In the genomic region with DNA sequence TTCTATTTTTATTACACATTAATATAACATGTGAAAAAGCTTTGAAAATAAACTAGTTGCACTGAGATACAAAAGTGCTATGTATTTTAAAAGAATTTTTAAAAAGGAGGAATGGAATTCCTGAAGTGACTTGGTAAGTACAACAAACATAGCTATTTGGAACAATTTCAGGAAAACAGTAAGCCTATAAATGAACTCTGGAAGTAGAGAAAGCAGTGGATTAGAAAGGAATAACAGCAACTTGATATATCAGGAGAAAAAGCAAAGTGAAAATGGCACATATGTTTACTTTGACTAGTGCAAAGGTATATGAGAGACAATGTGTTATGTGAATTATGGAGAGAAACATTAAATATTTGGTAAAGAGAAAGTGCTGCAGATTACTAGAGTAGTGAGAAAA, we compare ENCODE assay signal across 2 cellular contexts.
TF ChIP-seq lines count a peak whose summit lies in the region.

No MANE protein-coding gene starts in this region.

TF ChIP-seq in SK-N-SH, 30 proteins besides CTCF, POLR2A, EP300 and RAD21:
- TF ChIP-seq, protein P1, sequence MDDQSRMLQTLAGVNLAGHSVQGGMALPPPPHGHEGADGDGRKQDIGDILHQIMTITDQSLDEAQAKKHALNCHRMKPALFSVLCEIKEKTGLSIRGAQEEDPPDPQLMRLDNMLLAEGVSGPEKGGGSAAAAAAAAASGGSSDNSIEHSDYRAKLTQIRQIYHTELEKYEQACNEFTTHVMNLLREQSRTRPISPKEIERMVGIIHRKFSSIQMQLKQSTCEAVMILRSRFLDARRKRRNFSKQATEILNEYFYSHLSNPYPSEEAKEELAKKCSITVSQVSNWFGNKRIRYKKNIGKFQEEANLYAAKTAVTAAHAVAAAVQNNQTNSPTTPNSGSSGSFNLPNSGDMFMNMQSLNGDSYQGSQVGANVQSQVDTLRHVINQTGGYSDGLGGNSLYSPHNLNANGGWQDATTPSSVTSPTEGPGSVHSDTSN (IDR thresholded peaks at IDR 0.05), result no peak
- TF ChIP-seq, protein P2, sequence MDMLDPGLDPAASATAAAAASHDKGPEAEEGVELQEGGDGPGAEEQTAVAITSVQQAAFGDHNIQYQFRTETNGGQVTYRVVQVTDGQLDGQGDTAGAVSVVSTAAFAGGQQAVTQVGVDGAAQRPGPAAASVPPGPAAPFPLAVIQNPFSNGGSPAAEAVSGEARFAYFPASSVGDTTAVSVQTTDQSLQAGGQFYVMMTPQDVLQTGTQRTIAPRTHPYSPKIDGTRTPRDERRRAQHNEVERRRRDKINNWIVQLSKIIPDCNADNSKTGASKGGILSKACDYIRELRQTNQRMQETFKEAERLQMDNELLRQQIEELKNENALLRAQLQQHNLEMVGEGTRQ (IDR thresholded peaks at IDR 0.05; ENCODE audit: borderline replicate concordance, low read depth, low read length), result no peak
- TF ChIP-seq, protein P3, sequence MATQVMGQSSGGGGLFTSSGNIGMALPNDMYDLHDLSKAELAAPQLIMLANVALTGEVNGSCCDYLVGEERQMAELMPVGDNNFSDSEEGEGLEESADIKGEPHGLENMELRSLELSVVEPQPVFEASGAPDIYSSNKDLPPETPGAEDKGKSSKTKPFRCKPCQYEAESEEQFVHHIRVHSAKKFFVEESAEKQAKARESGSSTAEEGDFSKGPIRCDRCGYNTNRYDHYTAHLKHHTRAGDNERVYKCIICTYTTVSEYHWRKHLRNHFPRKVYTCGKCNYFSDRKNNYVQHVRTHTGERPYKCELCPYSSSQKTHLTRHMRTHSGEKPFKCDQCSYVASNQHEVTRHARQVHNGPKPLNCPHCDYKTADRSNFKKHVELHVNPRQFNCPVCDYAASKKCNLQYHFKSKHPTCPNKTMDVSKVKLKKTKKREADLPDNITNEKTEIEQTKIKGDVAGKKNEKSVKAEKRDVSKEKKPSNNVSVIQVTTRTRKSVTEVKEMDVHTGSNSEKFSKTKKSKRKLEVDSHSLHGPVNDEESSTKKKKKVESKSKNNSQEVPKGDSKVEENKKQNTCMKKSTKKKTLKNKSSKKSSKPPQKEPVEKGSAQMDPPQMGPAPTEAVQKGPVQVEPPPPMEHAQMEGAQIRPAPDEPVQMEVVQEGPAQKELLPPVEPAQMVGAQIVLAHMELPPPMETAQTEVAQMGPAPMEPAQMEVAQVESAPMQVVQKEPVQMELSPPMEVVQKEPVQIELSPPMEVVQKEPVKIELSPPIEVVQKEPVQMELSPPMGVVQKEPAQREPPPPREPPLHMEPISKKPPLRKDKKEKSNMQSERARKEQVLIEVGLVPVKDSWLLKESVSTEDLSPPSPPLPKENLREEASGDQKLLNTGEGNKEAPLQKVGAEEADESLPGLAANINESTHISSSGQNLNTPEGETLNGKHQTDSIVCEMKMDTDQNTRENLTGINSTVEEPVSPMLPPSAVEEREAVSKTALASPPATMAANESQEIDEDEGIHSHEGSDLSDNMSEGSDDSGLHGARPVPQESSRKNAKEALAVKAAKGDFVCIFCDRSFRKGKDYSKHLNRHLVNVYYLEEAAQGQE (IDR thresholded peaks at IDR 0.05; ENCODE audit: low read depth, low read length), result no peak
- TF ChIP-seq MXI1 (IDR thresholded peaks at IDR 0.05; ENCODE audit: low read depth, low read length) (no peak), FOXM1 (IDR thresholded peaks at IDR 0.05; ENCODE audit: low read depth) (no peak), GATA2 (CRISPR knock-in tag; IDR thresholded peaks at IDR 0.05) (no peak), YY1 (IDR thresholded peaks at IDR 0.05; ENCODE audit: low read depth) (no peak), CHD2 (IDR thresholded peaks at IDR 0.05; ENCODE audit: low read length, partially characterized antibody) (no peak), SIN3A (IDR thresholded peaks at IDR 0.05; ENCODE audit: borderline replicate concordance, low read depth, low read length) (no peak)
- TF ChIP-seq, protein P4, sequence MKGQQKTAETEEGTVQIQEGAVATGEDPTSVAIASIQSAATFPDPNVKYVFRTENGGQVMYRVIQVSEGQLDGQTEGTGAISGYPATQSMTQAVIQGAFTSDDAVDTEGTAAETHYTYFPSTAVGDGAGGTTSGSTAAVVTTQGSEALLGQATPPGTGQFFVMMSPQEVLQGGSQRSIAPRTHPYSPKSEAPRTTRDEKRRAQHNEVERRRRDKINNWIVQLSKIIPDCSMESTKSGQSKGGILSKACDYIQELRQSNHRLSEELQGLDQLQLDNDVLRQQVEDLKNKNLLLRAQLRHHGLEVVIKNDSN (IDR thresholded peaks at IDR 0.05; ENCODE audit: borderline replicate concordance, low read depth), result no peak
TF ChIP-seq in SK-N-SH: peak in this region for 0.

TF ChIP-seq in SK-N-SH treated with all-trans-retinoic acid at 6 μM for 48 hours, 23 proteins besides CTCF, POLR2A, EP300 and RAD21:
- TF ChIP-seq TCF4 (CRISPR knock-in tag; IDR thresholded peaks at IDR 0.05; ENCODE audit: borderline replicate concordance) (no peak), RARB (CRISPR knock-in tag; IDR thresholded peaks at IDR 0.05) (no peak), GLIS3 (CRISPR knock-in tag; IDR thresholded peaks at IDR 0.05) (no peak), PPARA (CRISPR knock-in tag; IDR thresholded peaks at IDR 0.05; ENCODE audit: borderline replicate concordance) (no peak), SNAI2 (CRISPR knock-in tag; IDR thresholded peaks at IDR 0.05) (no peak), ZFP30 (CRISPR knock-in tag; IDR thresholded peaks at IDR 0.05) (no peak), ARNTL (CRISPR knock-in tag; IDR thresholded peaks at IDR 0.05; ENCODE audit: borderline replicate concordance, low read depth) (no peak), ESRRG (CRISPR knock-in tag; IDR thresholded peaks at IDR 0.05) (no peak), ZNF565 (CRISPR knock-in tag; conservative IDR thresholded peaks at IDR 0.05; ENCODE audit: low read depth) (no peak), ZC3H10 (CRISPR knock-in tag; IDR thresholded peaks at IDR 0.05) (no peak), ZNF70 (CRISPR knock-in tag; IDR thresholded peaks at IDR 0.05) (no peak), CSDC2 (CRISPR knock-in tag; IDR thresholded peaks at IDR 0.05) (no peak)
- TF ChIP-seq, protein P5, sequence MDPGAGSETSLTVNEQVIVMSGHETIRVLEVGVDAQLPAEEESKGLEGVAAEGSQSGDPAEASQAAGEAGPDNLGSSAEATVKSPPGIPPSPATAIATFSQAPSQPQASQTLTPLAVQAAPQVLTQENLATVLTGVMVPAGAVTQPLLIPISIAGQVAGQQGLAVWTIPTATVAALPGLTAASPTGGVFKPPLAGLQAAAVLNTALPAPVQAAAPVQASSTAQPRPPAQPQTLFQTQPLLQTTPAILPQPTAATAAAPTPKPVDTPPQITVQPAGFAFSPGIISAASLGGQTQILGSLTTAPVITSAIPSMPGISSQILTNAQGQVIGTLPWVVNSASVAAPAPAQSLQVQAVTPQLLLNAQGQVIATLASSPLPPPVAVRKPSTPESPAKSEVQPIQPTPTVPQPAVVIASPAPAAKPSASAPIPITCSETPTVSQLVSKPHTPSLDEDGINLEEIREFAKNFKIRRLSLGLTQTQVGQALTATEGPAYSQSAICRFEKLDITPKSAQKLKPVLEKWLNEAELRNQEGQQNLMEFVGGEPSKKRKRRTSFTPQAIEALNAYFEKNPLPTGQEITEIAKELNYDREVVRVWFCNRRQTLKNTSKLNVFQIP (CRISPR knock-in tag; IDR thresholded peaks at IDR 0.05; ENCODE audit: borderline replicate concordance, low read depth), result no peak
- TF ChIP-seq, protein P6, sequence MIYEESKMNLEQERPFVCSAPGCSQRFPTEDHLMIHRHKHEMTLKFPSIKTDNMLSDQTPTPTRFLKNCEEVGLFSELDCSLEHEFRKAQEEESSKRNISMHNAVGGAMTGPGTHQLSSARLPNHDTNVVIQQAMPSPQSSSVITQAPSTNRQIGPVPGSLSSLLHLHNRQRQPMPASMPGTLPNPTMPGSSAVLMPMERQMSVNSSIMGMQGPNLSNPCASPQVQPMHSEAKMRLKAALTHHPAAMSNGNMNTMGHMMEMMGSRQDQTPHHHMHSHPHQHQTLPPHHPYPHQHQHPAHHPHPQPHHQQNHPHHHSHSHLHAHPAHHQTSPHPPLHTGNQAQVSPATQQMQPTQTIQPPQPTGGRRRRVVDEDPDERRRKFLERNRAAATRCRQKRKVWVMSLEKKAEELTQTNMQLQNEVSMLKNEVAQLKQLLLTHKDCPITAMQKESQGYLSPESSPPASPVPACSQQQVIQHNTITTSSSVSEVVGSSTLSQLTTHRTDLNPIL (CRISPR knock-in tag; IDR thresholded peaks at IDR 0.05; ENCODE audit: low read depth), result no peak
